Comparison of ENCODE assay signal across 8 cellular contexts in genomic region chr19:45038931-45039893, GRCh38. TPM values are rescaled to one million over a fixed set of nuclear protein-coding genes. Genes with fewer than 3 reads are reported as not detected.
DNase-seq lines count a peak whose midpoint lies in the region; ATAC-seq lines count a peak whose summit lies in the region.

CLASRP (plus strand) TSS chr19:45039045; CDS start chr19:45040213, 1,168 bp downstream.

- DNase-seq in C1 segment of cervical spinal cord (lab: John Stamatoyannopoulos, UW) (peak in 13 of 14 donors; percentile 59 to 91 (median 83)), NCI-H774 (lab: John Stamatoyannopoulos, UW) (peak; percentile 82), lung microvascular endothelial cell (ENCODE audit: low read depth in 2 of 2) (peak; percentile 90 to 94)
- peak; percentile 92 for DNase-seq in activated CD8-positive, alpha-beta T cell treated with anti-CD3 and anti-CD28 coated beads, Interleukin-2, amount 10 ng/mL, durations not matched to agents 7 days and 5 days
- peak; percentile 84 for DNase-seq in effector CD4-positive, alpha-beta T cell
- peak; percentile 74 to 80 (median 77) for DNase-seq in stimulated activated CD4-positive, alpha-beta T cell treated with anti-CD3 and anti-CD28 coated beads, TNF-alpha, amount 100 ng/mL, for 4 hours (ENCODE audit: low read depth in 3 of 3)

- ATAC-seq in GM19372 (IDR thresholded peaks at IDR 0.05; ENCODE audit: low read depth, unreplicated experiment) (peak; percentile 90), HG03565 (IDR thresholded peaks at IDR 0.05; ENCODE audit: unreplicated experiment) (peak; percentile 83)
- peak; percentile 94 for ATAC-seq in activated CD8-positive, alpha-beta T cell treated with anti-CD3 and anti-CD28 coated beads, Interleukin-2, amount 10 ng/mL, durations not matched to agents 7 days and 5 days

- POLR2A ChIA-PET in activated CD8-positive, alpha-beta T cell treated with anti-CD3 and anti-CD28 coated beads, Interleukin-2, amount 10 ng/mL, durations not matched to agents 7 days and 5 days (lab: Charles Lee), result interaction anchor here (0.7 to 2.7 kb wide), 8 partner anchors 10 to 334 kb away, joined by 3 to 26 read pairs (median 4); partner anchors contain the start of genes BLOC1S3, GEMIN7, RELB and TRAPPC6A

- peak within 1 kb of the TSS; percentile 90 for H3K4me3 Mint-ChIP-seq in activated CD8-positive, alpha-beta T cell treated with anti-CD3 and anti-CD28 coated beads, Interleukin-2, amount 10 ng/mL, durations not matched to agents 7 days and 5 days

- peak within 1 kb of the TSS; percentile 94 for H3K27ac Mint-ChIP-seq in activated CD8-positive, alpha-beta T cell treated with anti-CD3 and anti-CD28 coated beads, Interleukin-2, amount 10 ng/mL, durations not matched to agents 7 days and 5 days

- CTCF ChIA-PET in activated CD8-positive, alpha-beta T cell treated with anti-CD3 and anti-CD28 coated beads, Interleukin-2, amount 10 ng/mL, durations not matched to agents 7 days and 5 days (lab: Charles Lee), result interaction anchor here (0.8 to 2.8 kb wide), 9 partner anchors 10 to 209 kb away, joined by 3 to 24 read pairs (median 4); partner anchors contain the start of gene CLPTM1

- H3K36me3 Mint-ChIP-seq in activated CD8-positive, alpha-beta T cell treated with anti-CD3 and anti-CD28 coated beads, Interleukin-2, amount 10 ng/mL, durations not matched to agents 7 days and 5 days (ENCODE audit: low read depth), result peaks cover 40% of the 10 kb centered on the region

- H3K27me3 Mint-ChIP-seq in activated CD8-positive, alpha-beta T cell treated with anti-CD3 and anti-CD28 coated beads, Interleukin-2, amount 10 ng/mL, durations not matched to agents 7 days and 5 days (ENCODE audit: low read depth), result no peaks in the 10 kb centered on the region

- peaks cover 28% of the 10 kb centered on the region for H3K4me1 Mint-ChIP-seq in activated CD8-positive, alpha-beta T cell treated with anti-CD3 and anti-CD28 coated beads, Interleukin-2, amount 10 ng/mL, durations not matched to agents 7 days and 5 days (ENCODE audit: low read depth)

- no peaks in the 10 kb centered on the region for H3K9me3 Mint-ChIP-seq in activated CD8-positive, alpha-beta T cell treated with anti-CD3 and anti-CD28 coated beads, Interleukin-2, amount 10 ng/mL, durations not matched to agents 7 days and 5 days (ENCODE audit: insufficient read depth)

RNA-seq across cellular contexts. Expression of gene CLASRP, which starts in this region (rescaled TPM):
- 10 to 100 TPM; 82.5 to 94.5 TPM for total RNA-seq in activated CD8-positive, alpha-beta T cell treated with anti-CD3 and anti-CD28 coated beads, Interleukin-2, amount 10 ng/mL, durations not matched to agents 7 days and 5 days
- 5.9 and 9.1 TPM in 2 replicates for total RNA-seq in lung microvascular endothelial cell

Comparison
In these comparisons a context has a peak if more than half of its experiments do, and no peak if none do; other contexts are left out.
1. Peak in every context shown above with its lines: DNase-seq and ATAC-seq.